ENCODE assay signal across 12 cellular contexts in the genomic region with DNA sequence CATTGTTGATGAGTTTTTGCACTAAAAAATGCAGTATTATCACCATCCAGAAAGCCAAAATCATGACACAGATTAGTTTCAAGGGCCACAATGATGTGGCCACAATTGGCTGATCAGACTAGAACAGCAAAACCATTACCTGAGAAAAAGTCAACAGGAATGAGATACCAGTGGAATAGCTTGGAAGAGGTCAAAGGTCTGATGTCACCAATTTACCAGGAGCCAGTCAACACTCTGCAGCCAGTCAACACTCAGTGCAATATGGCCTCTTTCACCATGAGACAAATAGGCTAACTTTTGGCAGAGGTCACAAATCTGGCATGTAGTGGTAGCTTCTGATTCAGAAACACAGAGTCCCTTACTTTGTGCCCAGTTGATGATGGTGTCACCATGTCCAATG. TPM values are rescaled to one million over a fixed set of nuclear protein-coding genes. Genes with fewer than 3 reads are reported as not detected.
"Had no signal": no experiment of that assay in that cellular context is flagged by ENCODE, and none has a peak within 500 bp of the region (broad histone marks: within the 10 kb centered on the region; RNA-seq: fewer than 3 reads in every experiment).

No MANE protein-coding gene starts in this region.

- H3K9ac ChIP-seq: GM23248 had no signal

- H3K27ac ChIP-seq: GM23248 had no signal

- H3K36me3 ChIP-seq: HAP-1 had no signal

- H3K4me3 Mint-ChIP-seq: GM23338, H9, HFFc6 had no signal

- H2AFZ ChIP-seq: GM23248, GM23338 had no signal

- H3K4me1 Mint-ChIP-seq: GM23338, H9 had no signal

- DNase-seq: GM23248, GOT3, H7, H9, HCEC 1CT, HFFc6 had no signal

- H3K4me3 ChIP-seq: GM23248, GM23338, HAP-1 had no signal

- H3K27ac Mint-ChIP-seq: GM23338, HFFc6 had no signal

- ATAC-seq: GM23338, HCT116 had no signal

- H3K4me2 ChIP-seq: GM23338 had no signal

- FAIRE-seq: H1, H54 had no signal

- H3K4me1 ChIP-seq: HAP-1 had no signal

RNA-seq across cellular contexts. Expression of a gene that starts 7.5 kb away (rescaled TPM):
- total RNA-seq: GM23248, GM23338, H1, H4, H7, H9, HFFc6 had no signal
- polyA plus RNA-seq: GM23248, GM23338, H1 had no signal
